ENCODE assay signal across 1 cellular context in the genomic region with DNA sequence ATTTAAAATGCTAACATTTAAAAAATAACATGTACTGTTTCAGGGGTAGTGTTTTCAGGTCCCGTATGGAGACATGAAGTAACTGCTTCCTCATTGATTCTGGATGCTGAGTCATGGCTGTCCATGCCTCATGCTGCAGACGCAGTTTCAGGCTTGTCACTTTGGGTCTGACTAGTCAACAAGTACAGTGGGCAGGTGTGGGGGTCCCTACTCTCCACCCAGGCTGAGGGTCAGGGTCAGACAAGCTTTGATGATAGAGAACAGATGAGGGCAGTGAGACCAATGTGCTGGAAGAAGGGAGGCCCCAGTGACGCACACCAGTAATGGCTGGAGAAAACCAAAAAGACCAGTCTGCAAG.
TF ChIP-seq lines count a peak whose summit lies in the region.

No MANE protein-coding gene starts in this region.

TF ChIP-seq in K562, 482 proteins besides CTCF, POLR2A, EP300 and RAD21 (continued from another document):
- TF ChIP-seq, protein P1, sequence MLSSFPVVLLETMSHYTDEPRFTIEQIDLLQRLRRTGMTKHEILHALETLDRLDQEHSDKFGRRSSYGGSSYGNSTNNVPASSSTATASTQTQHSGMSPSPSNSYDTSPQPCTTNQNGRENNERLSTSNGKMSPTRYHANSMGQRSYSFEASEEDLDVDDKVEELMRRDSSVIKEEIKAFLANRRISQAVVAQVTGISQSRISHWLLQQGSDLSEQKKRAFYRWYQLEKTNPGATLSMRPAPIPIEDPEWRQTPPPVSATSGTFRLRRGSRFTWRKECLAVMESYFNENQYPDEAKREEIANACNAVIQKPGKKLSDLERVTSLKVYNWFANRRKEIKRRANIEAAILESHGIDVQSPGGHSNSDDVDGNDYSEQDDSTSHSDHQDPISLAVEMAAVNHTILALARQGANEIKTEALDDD (IDR thresholded peaks at IDR 0.05): peak; percentile 55
- no peak for TF ChIP-seq RBM39 (optimal IDR thresholded peaks at IDR 0.05; ENCODE audit: low read depth, low read length)
- 0 out of 2 replicates have a peak, but pooled peaks have one; percentile 20 for TF ChIP-seq FOXM1 (IDR thresholded peaks at IDR 0.05; ENCODE audit: low read depth)
- TF ChIP-seq FOXM1 (CRISPR knock-in tag; IDR thresholded peaks at IDR 0.05; ENCODE audit: low read depth): no peak
- no peak for TF ChIP-seq JUND (IDR thresholded peaks at IDR 0.05; ENCODE audit: borderline replicate concordance, low read depth, low read length)
- peak; percentile 52; the same call in 2 of the 3 replicates for TF ChIP-seq JUND (tag; IDR thresholded peaks at IDR 0.05; ENCODE audit: borderline replicate concordance, low read depth, low read length)
- TF ChIP-seq ZBED1 (IDR thresholded peaks at IDR 0.05): no peak
- TF ChIP-seq, protein P2, sequence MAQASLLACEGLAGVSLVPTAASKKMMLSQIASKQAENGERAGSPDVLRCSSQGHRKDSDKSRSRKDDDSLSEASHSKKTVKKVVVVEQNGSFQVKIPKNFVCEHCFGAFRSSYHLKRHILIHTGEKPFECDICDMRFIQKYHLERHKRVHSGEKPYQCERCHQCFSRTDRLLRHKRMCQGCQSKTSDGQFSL (CRISPR knock-in tag; IDR thresholded peaks at IDR 0.05): no peak
- TF ChIP-seq, protein P2 (tag; IDR thresholded peaks at IDR 0.05): no peak
- TF ChIP-seq RFX7 (CRISPR knock-in tag; IDR thresholded peaks at IDR 0.05): no peak
- TF ChIP-seq, protein P3, sequence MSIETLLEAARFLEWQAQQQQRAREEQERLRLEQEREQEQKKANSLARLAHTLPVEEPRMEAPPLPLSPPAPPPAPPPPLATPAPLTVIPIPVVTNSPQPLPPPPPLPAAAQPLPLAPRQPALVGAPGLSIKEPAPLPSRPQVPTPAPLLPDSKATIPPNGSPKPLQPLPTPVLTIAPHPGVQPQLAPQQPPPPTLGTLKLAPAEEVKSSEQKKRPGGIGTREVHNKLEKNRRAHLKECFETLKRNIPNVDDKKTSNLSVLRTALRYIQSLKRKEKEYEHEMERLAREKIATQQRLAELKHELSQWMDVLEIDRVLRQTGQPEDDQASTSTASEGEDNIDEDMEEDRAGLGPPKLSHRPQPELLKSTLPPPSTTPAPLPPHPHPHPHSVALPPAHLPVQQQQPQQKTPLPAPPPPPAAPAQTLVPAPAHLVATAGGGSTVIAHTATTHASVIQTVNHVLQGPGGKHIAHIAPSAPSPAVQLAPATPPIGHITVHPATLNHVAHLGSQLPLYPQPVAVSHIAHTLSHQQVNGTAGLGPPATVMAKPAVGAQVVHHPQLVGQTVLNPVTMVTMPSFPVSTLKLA (conservative IDR thresholded peaks at IDR 0.05): peak in 1 of 2 experiments; percentile 26; a peak in 1 of 4 replicates
- no peak for TF ChIP-seq CHD1 (IDR thresholded peaks at IDR 0.05; ENCODE audit: low read length)
- TF ChIP-seq IRF2 (CRISPR knock-in tag; IDR thresholded peaks at IDR 0.05): no peak
- TF ChIP-seq TBL1XR1 (IDR thresholded peaks at IDR 0.05; ENCODE audit: low read length in 2 of 2): no peak
- TF ChIP-seq, protein P4, sequence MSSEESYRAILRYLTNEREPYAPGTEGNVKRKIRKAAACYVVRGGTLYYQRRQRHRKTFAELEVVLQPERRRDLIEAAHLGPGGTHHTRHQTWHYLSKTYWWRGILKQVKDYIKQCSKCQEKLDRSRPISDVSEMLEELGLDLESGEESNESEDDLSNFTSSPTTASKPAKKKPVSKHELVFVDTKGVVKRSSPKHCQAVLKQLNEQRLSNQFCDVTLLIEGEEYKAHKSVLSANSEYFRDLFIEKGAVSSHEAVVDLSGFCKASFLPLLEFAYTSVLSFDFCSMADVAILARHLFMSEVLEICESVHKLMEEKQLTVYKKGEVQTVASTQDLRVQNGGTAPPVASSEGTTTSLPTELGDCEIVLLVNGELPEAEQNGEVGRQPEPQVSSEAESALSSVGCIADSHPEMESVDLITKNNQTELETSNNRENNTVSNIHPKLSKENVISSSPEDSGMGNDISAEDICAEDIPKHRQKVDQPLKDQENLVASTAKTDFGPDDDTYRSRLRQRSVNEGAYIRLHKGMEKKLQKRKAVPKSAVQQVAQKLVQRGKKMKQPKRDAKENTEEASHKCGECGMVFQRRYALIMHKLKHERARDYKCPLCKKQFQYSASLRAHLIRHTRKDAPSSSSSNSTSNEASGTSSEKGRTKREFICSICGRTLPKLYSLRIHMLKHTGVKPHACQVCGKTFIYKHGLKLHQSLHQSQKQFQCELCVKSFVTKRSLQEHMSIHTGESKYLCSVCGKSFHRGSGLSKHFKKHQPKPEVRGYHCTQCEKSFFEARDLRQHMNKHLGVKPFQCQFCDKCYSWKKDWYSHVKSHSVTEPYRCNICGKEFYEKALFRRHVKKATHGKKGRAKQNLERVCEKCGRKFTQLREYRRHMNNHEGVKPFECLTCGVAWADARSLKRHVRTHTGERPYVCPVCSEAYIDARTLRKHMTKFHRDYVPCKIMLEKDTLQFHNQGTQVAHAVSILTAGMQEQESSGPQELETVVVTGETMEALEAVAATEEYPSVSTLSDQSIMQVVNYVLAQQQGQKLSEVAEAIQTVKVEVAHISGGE (CRISPR knock-in tag; IDR thresholded peaks at IDR 0.05): 0 out of 6 replicates have a peak, but pooled peaks of 1 of the 3 experiments have one; percentile 20
- TF ChIP-seq ZFPM2 (CRISPR knock-in tag; IDR thresholded peaks at IDR 0.05): no peak
- TF ChIP-seq ESRRA (IDR thresholded peaks at IDR 0.05; ENCODE audit: borderline replicate concordance, low read depth): no peak
- TF ChIP-seq LEF1 (IDR thresholded peaks at IDR 0.05): no peak
- TF ChIP-seq STAT5A (IDR thresholded peaks at IDR 0.05; ENCODE audit: borderline replicate concordance, low read length): no peak
- TF ChIP-seq U2AF2 (optimal IDR thresholded peaks at IDR 0.05; ENCODE audit: low read depth, low read length): no peak
- TF ChIP-seq BHLHE40 (IDR thresholded peaks at IDR 0.05; ENCODE audit: low read length): no peak
- no peak for TF ChIP-seq ZNF239 (CRISPR knock-in tag; IDR thresholded peaks at IDR 0.05)
- TF ChIP-seq, protein P5, sequence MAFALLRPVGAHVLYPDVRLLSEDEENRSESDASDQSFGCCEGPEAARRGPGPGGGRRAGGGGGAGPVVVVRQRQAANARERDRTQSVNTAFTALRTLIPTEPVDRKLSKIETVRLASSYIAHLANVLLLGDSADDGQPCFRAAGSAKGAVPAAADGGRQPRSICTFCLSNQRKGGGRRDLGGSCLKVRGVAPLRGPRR (CRISPR knock-in tag; IDR thresholded peaks at IDR 0.05): no peak
- TF ChIP-seq CHD2 (IDR thresholded peaks at IDR 0.05; ENCODE audit: low read depth, low read length): no peak
- no peak for TF ChIP-seq CHD4 (IDR thresholded peaks at IDR 0.05; ENCODE audit: insufficient read depth, insufficient replicate concordance, low read depth, low read length, poor library complexity, severe bottlenecking)
- TF ChIP-seq ZNF217 (CRISPR knock-in tag; IDR thresholded peaks at IDR 0.05): no peak
- TF ChIP-seq EZH2 (IDR thresholded peaks at IDR 0.05; ENCODE audit: borderline replicate concordance, low read depth, low read length): no peak
- no peak for TF ChIP-seq ZNF347 (CRISPR knock-in tag; IDR thresholded peaks at IDR 0.05; ENCODE audit: low read depth)
- no peak for TF ChIP-seq CAMTA2 (CRISPR knock-in tag; conservative IDR thresholded peaks at IDR 0.05)
- TF ChIP-seq KLF10 (CRISPR knock-in tag; IDR thresholded peaks at IDR 0.05): no peak
- TF ChIP-seq NR2C2 (CRISPR knock-in tag; IDR thresholded peaks at IDR 0.05): no peak
- no peak for TF ChIP-seq NR2C2 (tag; IDR thresholded peaks at IDR 0.05)
